Comparison of ENCODE assay signal across 2 cellular contexts in the genomic region with DNA sequence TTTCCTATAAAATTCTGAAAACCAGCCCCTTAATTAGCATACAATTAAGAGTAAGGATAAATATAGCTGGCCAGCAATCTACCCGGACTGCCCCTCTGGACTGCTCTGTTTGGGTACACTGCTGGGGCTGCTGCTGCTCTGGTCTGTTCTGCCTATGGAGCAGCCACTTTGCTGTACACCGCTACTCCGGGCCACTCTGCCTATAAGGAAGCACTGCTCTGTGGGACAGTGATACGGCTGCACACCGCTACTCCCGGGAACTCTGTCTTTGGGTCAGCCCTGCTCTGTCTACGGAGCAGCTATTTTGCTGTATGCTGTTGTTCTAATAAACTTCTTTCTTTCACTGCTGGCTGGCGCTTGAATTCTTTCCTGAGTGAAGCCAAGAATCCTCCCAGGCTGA.
TF ChIP-seq lines count a peak whose summit lies in the region.

No MANE protein-coding gene starts in this region.

TF ChIP-seq in HepG2, 621 proteins besides CTCF, POLR2A, EP300 and RAD21 (continued from another document):
- TF ChIP-seq LRRFIP1 (CRISPR knock-in tag; conservative IDR thresholded peaks at IDR 0.05) (no peak), ZNF24 (IDR thresholded peaks at IDR 0.05) (no peak), TCF7 (IDR thresholded peaks at IDR 0.05; ENCODE audit: low read depth) (no peak), ZNF547 (CRISPR knock-in tag; IDR thresholded peaks at IDR 0.05) (no peak), ZNF761 (CRISPR knock-in tag; conservative IDR thresholded peaks at IDR 0.05) (no peak), LCORL (IDR thresholded peaks at IDR 0.05) (no peak), LCORL (CRISPR knock-in tag; IDR thresholded peaks at IDR 0.05) (no peak)

TF ChIP-seq in SK-N-SH treated with all-trans-retinoic acid at 6 μM for 48 hours, 23 proteins besides CTCF, POLR2A, EP300 and RAD21 (continued from another document):
- TF ChIP-seq TSHZ2 (CRISPR knock-in tag; IDR thresholded peaks at IDR 0.05) (no peak), ZNF8 (CRISPR knock-in tag; IDR thresholded peaks at IDR 0.05) (no peak), CSDC2 (CRISPR knock-in tag; IDR thresholded peaks at IDR 0.05) (no peak)
